ENCODE assay signal across 9 cellular contexts in the genomic region with DNA sequence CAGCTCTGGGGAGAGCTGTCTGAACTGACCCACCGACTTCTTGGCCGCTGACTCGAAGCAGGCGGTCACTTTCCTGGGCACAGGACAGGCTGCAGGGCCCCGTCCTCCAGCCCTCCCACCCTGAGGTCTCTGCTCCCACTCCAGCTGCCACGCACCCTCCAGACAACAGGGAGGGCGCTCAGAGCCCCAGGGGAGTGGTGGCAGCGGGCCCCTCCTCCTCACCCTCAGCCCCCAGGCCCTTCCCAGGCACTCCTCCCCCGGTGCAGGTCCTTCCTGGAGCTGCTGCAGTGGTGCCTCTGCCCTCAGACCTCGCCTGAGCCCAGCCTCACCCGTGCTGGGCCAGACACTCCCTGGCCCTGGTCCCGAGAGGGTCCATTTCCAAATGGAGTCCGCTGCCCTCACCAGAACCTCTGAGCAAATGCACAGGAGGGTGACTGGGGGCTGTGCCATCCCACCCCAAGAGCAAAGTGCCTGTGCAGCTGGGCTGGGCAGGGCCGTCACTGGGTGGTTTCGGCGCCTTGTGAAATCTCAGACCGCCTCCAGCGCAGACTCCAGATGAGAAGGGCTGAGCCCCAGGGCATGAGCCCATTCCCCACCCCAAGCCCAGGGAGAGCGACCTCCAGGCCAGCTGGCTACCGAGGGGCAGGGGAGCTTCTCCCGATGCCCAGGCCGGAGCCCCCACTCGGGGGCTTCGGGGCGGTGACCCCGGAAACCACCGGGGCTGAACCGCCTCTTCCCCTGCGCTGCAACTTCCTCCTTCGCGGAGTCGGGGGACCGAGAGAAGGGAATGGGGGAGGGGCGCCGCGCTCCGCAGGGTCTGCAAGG. TPM values are rescaled to one million over a fixed set of nuclear protein-coding genes. Genes with fewer than 3 reads are reported as not detected.
DNase-seq lines count a peak whose midpoint lies in the region; ATAC-seq and TF ChIP-seq lines count a peak whose summit lies in the region.
"Had no signal": no experiment of that assay in that cellular context is flagged by ENCODE, and none has a peak within 500 bp of the region (broad histone marks: within the 10 kb centered on the region; RNA-seq: fewer than 3 reads in every experiment).

No MANE protein-coding gene starts in this region.

- ATAC-seq in GM18907 (IDR thresholded peaks at IDR 0.05; ENCODE audit: unreplicated experiment) (peak; percentile 15), HG03457 (IDR thresholded peaks at IDR 0.05; ENCODE audit: unreplicated experiment) (peak; percentile 3), omental fat pad (ENCODE audit: low FRiP score) (peak; percentile 29), GM19351 (IDR thresholded peaks at IDR 0.05; ENCODE audit: unreplicated experiment) (no peak)

- TF ChIP-seq CTCF in AG04449 (IDR thresholded peaks at IDR 0.05; ENCODE audit: insufficient read depth, low read length, missing control alignments) = no peak
- no peak for TF ChIP-seq CTCF in fibroblast of mammary gland (conservative IDR thresholded peaks at IDR 0.05; ENCODE audit: control insufficient read depth, insufficient read depth, low read depth, low read length)
- no peak for TF ChIP-seq CTCF in omental fat pad (IDR thresholded peaks at IDR 0.05)

- H3K4me3 ChIP-seq in AG04449 (ENCODE audit: low read depth, low read length) (peak overlapping the region; percentile 86), fibroblast of mammary gland (ENCODE audit: control insufficient read depth, low read depth, low read length) (peak overlapping the region; percentile 53)

- CTCF ChIA-PET in AG04449 (lab: Yijun Ruan, JAX) = no interaction called here

- no peak for DNase-seq in AG04449 (ENCODE audit: low read depth, low spot score)
- DNase-seq in UCSD-AML1 (lab: John Stamatoyannopoulos, UW; ENCODE audit: unreplicated experiment) = peak; percentile 65
- DNase-seq in fibroblast of mammary gland (ENCODE audit: low read depth) = no peak
- no peak for DNase-seq in omental fat pad (ENCODE audit: low spot score)
- DNase-seq in cerebellar cortex (ENCODE audit: low spot score) = no peak

- POLR2A ChIA-PET in AG04449 (lab: Yijun Ruan, JAX) = interaction anchor here (0.6 to 1.1 kb wide), 4 partner anchors 12 to 861 kb away, joined by 3 to 5 read pairs (median 3); partner anchors contain the start of gene MVD

RNA-seq across cellular contexts. Expression of gene CYBA, which starts 0.7 kb away (rescaled TPM):
- total RNA-seq in omental fat pad = 100 to 1,000 TPM; 174 to 329 (median 245) TPM

RNA-seq across cellular contexts. Expression of gene IL17C, which starts 11.8 kb away (rescaled TPM):
- not detected for total RNA-seq in omental fat pad
- total RNA-seq: lung microvascular endothelial cell had no signal

RNA-seq across cellular contexts. Expression of gene MVD, which starts 12.8 kb away (rescaled TPM):
- total RNA-seq in omental fat pad = 10 to 100 TPM; 10.9 to 27.5 (median 16.3) TPM

RNA-seq across cellular contexts. Expression of gene SNAI3, which starts 36.2 kb away (rescaled TPM):
- total RNA-seq in omental fat pad = 1 to 10 TPM in 2 of 4 donors, under 1 TPM in 2; 0.37 to 2.3 (median 0.99) TPM

RNA-seq across cellular contexts. Expression of gene RNF166, which starts 56.1 kb away (rescaled TPM):
- 10 to 100 TPM; 13.5 to 36.4 (median 20.2) TPM for total RNA-seq in omental fat pad
